In genomic region chr6:35496036-35496850, GRCh38 we compare ENCODE assay signal across 1 cellular context.
TF ChIP-seq lines count a peak whose summit lies in the region.

No MANE protein-coding gene starts in this region.

TF ChIP-seq in HepG2, 621 proteins besides CTCF, POLR2A, EP300 and RAD21 (continued from another document and continues in another):
- TF ChIP-seq ELK4 (CRISPR knock-in tag; IDR thresholded peaks at IDR 0.05; ENCODE audit: borderline replicate concordance), result no peak
- TF ChIP-seq TFDP1 (CRISPR knock-in tag; IDR thresholded peaks at IDR 0.05; ENCODE audit: borderline replicate concordance), result 0 out of 2 replicates have a peak, but pooled peaks have one; percentile 44
- TF ChIP-seq MLX (CRISPR knock-in tag; IDR thresholded peaks at IDR 0.05), result no peak
- TF ChIP-seq SNAPC5 (CRISPR knock-in tag; IDR thresholded peaks at IDR 0.05; ENCODE audit: borderline replicate concordance), result no peak
- TF ChIP-seq SUZ12 (IDR thresholded peaks at IDR 0.05; ENCODE audit: low read depth, low read length), result no peak
- no peak for TF ChIP-seq SKI (IDR thresholded peaks at IDR 0.05; ENCODE audit: partially characterized antibody)
- no peak for TF ChIP-seq ZNF598 (CRISPR knock-in tag; IDR thresholded peaks at IDR 0.05; ENCODE audit: borderline replicate concordance)
- TF ChIP-seq ZFAT (CRISPR knock-in tag; conservative IDR thresholded peaks at IDR 0.05), result no peak
- no peak for TF ChIP-seq DNMT1 (CRISPR knock-in tag; IDR thresholded peaks at IDR 0.05)
- peak; percentile 62; the same call in 1 of the 2 replicates for TF ChIP-seq KLF12 (CRISPR knock-in tag; IDR thresholded peaks at IDR 0.05; ENCODE audit: borderline replicate concordance)
- TF ChIP-seq RERE (CRISPR knock-in tag; IDR thresholded peaks at IDR 0.05; ENCODE audit: low read depth), result no peak
- no peak for TF ChIP-seq POLR2AphosphoS5 (IDR thresholded peaks at IDR 0.05; ENCODE audit: low read depth, low read length)
- no peak for TF ChIP-seq BCLAF1 (IDR thresholded peaks at IDR 0.05)
- no peak for TF ChIP-seq ZNF775 (CRISPR knock-in tag; IDR thresholded peaks at IDR 0.05; ENCODE audit: borderline replicate concordance)
- peak; percentile 31; the same call in 1 of the 2 replicates for TF ChIP-seq KDM2A (CRISPR knock-in tag; IDR thresholded peaks at IDR 0.05; ENCODE audit: borderline replicate concordance, low read depth)
- no peak for TF ChIP-seq MBNL3 (CRISPR knock-in tag; conservative IDR thresholded peaks at IDR 0.05)
- 0 out of 2 replicates have a peak, but pooled peaks have one; percentile 35 for TF ChIP-seq ZNF563 (CRISPR knock-in tag; IDR thresholded peaks at IDR 0.05)
- TF ChIP-seq HNRNPK (IDR thresholded peaks at IDR 0.05; ENCODE audit: low read depth, low read length, poor library complexity, severe bottlenecking), result peak; percentile 56
- TF ChIP-seq ZNF281 (CRISPR knock-in tag; IDR thresholded peaks at IDR 0.05; ENCODE audit: borderline replicate concordance), result no peak
- 0 out of 2 replicates have a peak, but pooled peaks have one; percentile 78 for TF ChIP-seq FOXO4 (CRISPR knock-in tag; conservative IDR thresholded peaks at IDR 0.05)
- TF ChIP-seq NFRKB (IDR thresholded peaks at IDR 0.05), result no peak
- no peak for TF ChIP-seq ZBTB7B (CRISPR knock-in tag; IDR thresholded peaks at IDR 0.05)
- TF ChIP-seq CBFB (CRISPR knock-in tag; IDR thresholded peaks at IDR 0.05), result peak; percentile 46; the same call in 1 of the 2 replicates
- TF ChIP-seq KAT7 (CRISPR knock-in tag; IDR thresholded peaks at IDR 0.05; ENCODE audit: borderline replicate concordance), result peak; percentile 69; the same call in 1 of the 2 replicates
- TF ChIP-seq ZNF839 (CRISPR knock-in tag; IDR thresholded peaks at IDR 0.05; ENCODE audit: borderline replicate concordance), result no peak
- no peak for TF ChIP-seq TEF (CRISPR knock-in tag; IDR thresholded peaks at IDR 0.05)
- TF ChIP-seq THAP8 (CRISPR knock-in tag; IDR thresholded peaks at IDR 0.05; ENCODE audit: borderline replicate concordance), result no peak
- TF ChIP-seq NR0B2 (CRISPR knock-in tag; IDR thresholded peaks at IDR 0.05), result no peak
- no peak for TF ChIP-seq ZNF841 (CRISPR knock-in tag; IDR thresholded peaks at IDR 0.05; ENCODE audit: borderline replicate concordance)
- peak; percentile 79 for TF ChIP-seq AGO2 (optimal IDR thresholded peaks at IDR 0.05; ENCODE audit: low read depth, low read length)
- no peak for TF ChIP-seq ZNF629 (CRISPR knock-in tag; conservative IDR thresholded peaks at IDR 0.05)
- TF ChIP-seq ZNF570 (CRISPR knock-in tag; IDR thresholded peaks at IDR 0.05; ENCODE audit: borderline replicate concordance), result no peak
- no peak for TF ChIP-seq ZNF101 (CRISPR knock-in tag; IDR thresholded peaks at IDR 0.05; ENCODE audit: borderline replicate concordance, low read depth)
- no peak for TF ChIP-seq ZNF18 (CRISPR knock-in tag; IDR thresholded peaks at IDR 0.05; ENCODE audit: insufficient replicate concordance)
- no peak for TF ChIP-seq KLF15 (CRISPR knock-in tag; IDR thresholded peaks at IDR 0.05; ENCODE audit: borderline replicate concordance)
- TF ChIP-seq ZNF44 (CRISPR knock-in tag; IDR thresholded peaks at IDR 0.05), result no peak
- TF ChIP-seq ZFX (CRISPR knock-in tag; IDR thresholded peaks at IDR 0.05; ENCODE audit: low read depth), result peak; percentile 96
- TF ChIP-seq DDIT3 (CRISPR knock-in tag; IDR thresholded peaks at IDR 0.05), result no peak
- no peak for TF ChIP-seq NRL (CRISPR knock-in tag; IDR thresholded peaks at IDR 0.05; ENCODE audit: borderline replicate concordance)
